ENCODE assay signal across 23 cellular contexts in genomic region chr2:102346381-102347130, GRCh38. TPM values are rescaled to one million over a fixed set of nuclear protein-coding genes. Genes with fewer than 3 reads are reported as not detected.
"Had no signal": no experiment of that assay in that cellular context is flagged by ENCODE, and none has a peak within 500 bp of the region (broad histone marks: within the 10 kb centered on the region; RNA-seq: fewer than 3 reads in every experiment).

No MANE protein-coding gene starts in this region.

- H3K4me3 Mint-ChIP-seq: naive thymus-derived CD4-positive, alpha-beta T cell; nephron; neural progenitor cell; stimulated activated naive B cell treated with anti-CD40 and anti-IgM and Interleukin-4, amounts not matched to agents 10 μg/mL and 1 μg/mL and 100 μg/mL, for 72 hours; type B pancreatic cell had no signal

- H3K4me2 ChIP-seq: neural progenitor cell had no signal

- H3K9me3 Mint-ChIP-seq: nephron; neural progenitor cell; stimulated activated naive B cell treated with anti-CD40 and anti-IgM and Interleukin-4, amounts not matched to agents 10 μg/mL and 1 μg/mL and 100 μg/mL, for 72 hours had no signal

- DNase-seq: dermis blood vessel endothelial cell; effector memory CD4-positive, alpha-beta T cell; head of caudate nucleus; left cardiac atrium; left lung; mesendoderm; midbrain; naive thymus-derived CD4-positive, alpha-beta T cell; right cardiac atrium; small intestine; stimulated activated CD4-positive, alpha-beta T cell treated with anti-CD3 and anti-CD28 coated beads, Interleukin-15, amount 100 ng/mL, for 24 hours; stimulated activated CD4-positive, alpha-beta T cell treated with anti-CD3 and anti-CD28 coated beads, Interleukin-2, amount 100 ng/mL, for 48 hours; stimulated activated naive B cell treated with anti-CD40 and anti-IgM and Interleukin-4, amounts not matched to agents 10 μg/mL and 1 μg/mL and 100 μg/mL, for 72 hours; stomach; testis; tibial artery had no signal

- H3K4me3 ChIP-seq: coronary artery, left lung, neural progenitor cell, prostate gland, stomach, testis, tibial artery had no signal

- H3K4me1 ChIP-seq: left lung, neural progenitor cell, stomach, testis had no signal

- H3K9me3 ChIP-seq: left lung, prostate gland, stomach, testis, tibial artery had no signal

- ATAC-seq: left cardiac atrium; left lung; naive thymus-derived CD4-positive, alpha-beta T cell; stimulated activated naive B cell treated with anti-CD40 and anti-IgM and Interleukin-4, amounts not matched to agents 10 μg/mL and 1 μg/mL and 100 μg/mL, for 72 hours had no signal

- H3K4me1 Mint-ChIP-seq: nephron, neural progenitor cell had no signal

- H2AFZ ChIP-seq: neural progenitor cell had no signal

- H3K27ac ChIP-seq: coronary artery, left lung, neural progenitor cell, prostate gland, stomach, testis, tibial artery had no signal

- H3K27me3 ChIP-seq: left lung, stomach, testis, tibial artery had no signal

- H3K27ac Mint-ChIP-seq: naive thymus-derived CD4-positive, alpha-beta T cell; nephron; neural progenitor cell; stimulated activated naive B cell treated with anti-CD40 and anti-IgM and Interleukin-4, amounts not matched to agents 10 μg/mL and 1 μg/mL and 100 μg/mL, for 72 hours; type B pancreatic cell had no signal

- H3K9ac ChIP-seq: neural progenitor cell had no signal

- H3K36me3 Mint-ChIP-seq: neural progenitor cell; stimulated activated naive B cell treated with anti-CD40 and anti-IgM and Interleukin-4, amounts not matched to agents 10 μg/mL and 1 μg/mL and 100 μg/mL, for 72 hours; type B pancreatic cell had no signal

- H3K36me3 ChIP-seq: left lung, neural progenitor cell, prostate gland, stomach, tibial artery had no signal

- FAIRE-seq: frontal cortex, keratinocyte, small intestine had no signal

RNA-seq across cellular contexts. Expression of gene IL1RL1, which starts 35.2 kb away (rescaled TPM):
- total RNA-seq: frontal cortex had no signal
- polyA plus RNA-seq: naive thymus-derived CD4-positive, alpha-beta T cell had no signal
